ENCODE assay signal across 21 cellular contexts in genomic region chr7:47663239-47663638, GRCh38.
"Had no signal": no experiment of that assay in that cellular context is flagged by ENCODE, and none has a peak within 500 bp of the region (broad histone marks: within the 10 kb centered on the region; RNA-seq: fewer than 3 reads in every experiment).

No MANE protein-coding gene starts in this region.

- FAIRE-seq: astrocyte had no signal

- DNase-seq: activated B cell treated with CpG ODN at 0.5 μM for 24 hours; activated CD4-positive, alpha-beta T cell treated with anti-CD3 and anti-CD28 coated beads for 1 hour; activated CD4-positive, alpha-beta T cell treated with anti-CD3 and anti-CD28 coated beads, Interleukin-2, amount 10 ng/mL, durations not matched to agents 24 days and 14 days; activated CD4-positive, alpha-beta T cell treated with anti-CD3 and anti-CD28 coated beads, Interleukin-2, amount 50 U/mL, for 48 hours; activated CD8-positive, alpha-beta memory T cell treated with anti-CD3 and anti-CD28 coated beads, Interleukin-2, amount 10 ng/mL, durations not matched to agents 7 days and 5 days; activated effector memory CD4-positive, alpha-beta T cell treated with Interleukin-2 at 50 U/mL for 16 hours; activated naive CD4-positive, alpha-beta T cell; activated naive CD8-positive, alpha-beta T cell treated with anti-CD3 and anti-CD28 coated beads, Interleukin-2, amount 50 U/mL, for 24 hours; activated T-cell treated with anti-CD3 and anti-CD28 coated beads, Interleukin-2, amount 50 U/mL, for 24 hours; amygdala; MM.1S; NCI-H1105; NCI-H1436; NCI-H1694 treated with DMSO at 0.1 percent for 48 hours; NCI-H2029 treated with DMSO at 0.1 percent for 48 hours; NCI-H446; SIG-M5; T-helper 17 cell; T-helper 9 cell had no signal

- ATAC-seq: activated CD8-positive, alpha-beta memory T cell treated with anti-CD3 and anti-CD28 coated beads, Interleukin-2, amount 10 ng/mL, durations not matched to agents 7 days and 5 days; activated naive CD4-positive, alpha-beta T cell treated with anti-CD3 and anti-CD28 coated beads, Interleukin-2, amount 50 U/mL, for 72 hours; activated naive CD8-positive, alpha-beta T cell treated with anti-CD3 and anti-CD28 coated beads, Interleukin-2, amount 50 U/mL, for 24 hours; T-helper 17 cell had no signal
